Comparison of ENCODE assay signal across 8 cellular contexts in the genomic region with DNA sequence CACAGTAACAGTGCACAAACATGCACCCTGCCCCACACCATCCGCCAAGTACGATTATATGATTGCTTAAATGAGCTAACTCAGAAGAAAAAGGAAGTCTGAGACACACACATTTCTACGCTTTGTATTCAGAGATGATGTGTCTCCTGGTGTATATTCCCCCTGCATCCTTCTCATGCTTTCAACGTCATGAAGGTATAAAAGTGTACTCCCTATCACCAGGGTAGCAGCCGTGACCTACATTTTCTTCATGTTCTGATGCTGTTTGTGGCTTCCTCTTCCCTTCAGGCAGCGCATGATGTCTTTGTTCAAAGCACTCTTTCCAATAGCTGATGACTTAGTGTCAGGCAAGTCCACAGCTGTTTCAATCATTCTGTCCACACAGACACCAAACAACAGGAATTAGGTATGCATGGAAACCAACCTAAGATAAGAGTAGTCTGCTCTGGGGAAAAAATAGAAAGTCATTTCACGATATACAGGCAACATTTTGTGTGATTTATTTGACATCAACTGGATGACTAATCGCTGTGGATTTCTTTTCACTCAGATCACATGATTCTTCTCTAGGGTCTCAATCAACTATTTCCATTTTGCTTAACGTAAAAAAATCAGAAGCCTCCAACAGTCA.
DNase-seq lines count a peak whose midpoint lies in the region; ATAC-seq and TF ChIP-seq lines count a peak whose summit lies in the region.

No MANE protein-coding gene starts in this region.

- H3K4me3 Mint-ChIP-seq in nephron, result peak overlapping the region in 1 of 3 experiments; percentile 19

- no peaks in the 10 kb centered on the region for H3K27me3 Mint-ChIP-seq in nephron (ENCODE audit: low read depth)

- TF ChIP-seq CTCF in nephron (IDR thresholded peaks at IDR 0.05; ENCODE audit: unreplicated experiment in 3 of 3), result no peak

- no peaks in the 10 kb centered on the region for H3K9me3 Mint-ChIP-seq in nephron

- H3K27ac Mint-ChIP-seq in nephron, result peak overlapping the region in 2 of 3 experiments; percentile 10 to 17

- peaks cover 37% of the 10 kb centered on the region for H3K4me1 Mint-ChIP-seq in nephron

- no peaks in the 10 kb centered on the region for H3K36me3 Mint-ChIP-seq in nephron (ENCODE audit: low read depth)

- DNase-seq in T-helper 9 cell, result peak; percentile 52
- peak; percentile 98 for DNase-seq in central memory CD4-positive, alpha-beta T cell

- ATAC-seq in HG03280 (IDR thresholded peaks at IDR 0.05; ENCODE audit: unreplicated experiment) (peak; percentile 40), HG03159 (IDR thresholded peaks at IDR 0.05; ENCODE audit: unreplicated experiment) (no peak), GM19463 (IDR thresholded peaks at IDR 0.05; ENCODE audit: unreplicated experiment) (no peak), GM21717 (IDR thresholded peaks at IDR 0.05; ENCODE audit: unreplicated experiment) (no peak), HG03095 (IDR thresholded peaks at IDR 0.05; ENCODE audit: unreplicated experiment) (no peak)
